ENCODE assay signal across 1 cellular context in genomic region chr17:38727661-38728220, GRCh38.
A peak's percentile ranks its signal among the peaks of the same experiment; 100 is the strongest.
TF ChIP-seq lines count a peak whose summit lies in the region.

No MANE protein-coding gene starts in this region.

TF ChIP-seq in GM12878, 131 proteins besides CTCF, POLR2A, EP300 and RAD21:
- TF ChIP-seq ZNF217 (IDR thresholded peaks at IDR 0.05) (no peak), EGR1 (IDR thresholded peaks at IDR 0.05; ENCODE audit: borderline replicate concordance in 1 of 2, low read depth in 2 of 2, low read length in 2 of 2) (peak in 1 of 2 experiments; percentile 43; a peak in 1 of 3 replicates)
